ENCODE assay signal across 24 cellular contexts in genomic region chr18:44791520-44791919, GRCh38.
A peak's percentile ranks its signal among the peaks of the same experiment; 100 is the strongest.
DNase-seq lines count a peak whose midpoint lies in the region; ATAC-seq and TF ChIP-seq lines count a peak whose summit lies in the region.
"Had no signal": no experiment of that assay in that cellular context is flagged by ENCODE, and none has a peak within 500 bp of the region (broad histone marks: within the 10 kb centered on the region; RNA-seq: fewer than 3 reads in every experiment).

No MANE protein-coding gene starts in this region.

- H3K27me3 Mint-ChIP-seq in neural crest cell (ENCODE audit: low read depth) = no peaks in the 10 kb centered on the region
- H3K27me3 Mint-ChIP-seq: activated B cell treated with CpG ODN at 0.5 μM for 24 hours had no signal

- H3K27ac Mint-ChIP-seq in neural crest cell (ENCODE audit: unreplicated experiment) = peak overlapping the region; percentile 40
- H3K27ac Mint-ChIP-seq: activated B cell treated with CpG ODN at 0.5 μM for 24 hours; activated CD4-positive, alpha-beta memory T cell treated with anti-CD3 and anti-CD28 coated beads, Interleukin-2, amount 10 ng/mL, durations not matched to agents 7 days and 5 days; CD4-positive, CD25-positive, alpha-beta regulatory T cell; naive thymus-derived CD8-positive, alpha-beta T cell had no signal

- TF ChIP-seq POLR2A in body of pancreas (IDR thresholded peaks at IDR 0.05) (no peak), heart left ventricle (IDR thresholded peaks at IDR 0.05) (no peak)

- TF ChIP-seq CTCF in body of pancreas (IDR thresholded peaks at IDR 0.05) (no peak), heart left ventricle (IDR thresholded peaks at IDR 0.05) (no peak), neural crest cell (conservative IDR thresholded peaks at IDR 0.05) (no peak), thoracic aorta (IDR thresholded peaks at IDR 0.05) (no peak)

- WGBS in body of pancreas, 2 donors = 82 to 86% methylated on average over 8 of the region's 8 CpGs
- 46 to 72% (median 66%) methylated on average over 8 of the region's 8 CpGs for WGBS in heart left ventricle, 4 donors

- H3K27ac ChIP-seq in body of pancreas (no peak overlapping the region), heart left ventricle (peak overlapping the region in 8 of 12 donors; percentile 49 to 83 (median 75)), thoracic aorta (peak overlapping the region; percentile 56 to 88)
- H3K27ac ChIP-seq: spleen had no signal

- DNase-seq in body of pancreas = no peak
- DNase-seq in heart left ventricle = peak in 3 of 5 donors; percentile 30 to 51 (median 32)
- DNase-seq in neural crest cell (ENCODE audit: low read depth, low spot score) = no peak
- DNase-seq in thoracic aorta (ENCODE audit: low spot score) = no peak
- DNase-seq in NCI-H2029 (lab: John Stamatoyannopoulos, UW) = no peak
- DNase-seq in SIG-M5 (lab: John Stamatoyannopoulos, UW) = no peak
- DNase-seq: activated B cell treated with CpG ODN at 0.5 μM for 24 hours; activated CD4-positive, alpha-beta memory T cell treated with anti-CD3 and anti-CD28 coated beads, Interleukin-2, amount 10 ng/mL, durations not matched to agents 7 days and 5 days; activated naive CD4-positive, alpha-beta T cell treated with Interleukin-2 at 50 U/mL for 16 hours; activated T-cell treated with anti-CD3 and anti-CD28 coated beads for 4 hours; amygdala; CD4-positive, CD25-positive, alpha-beta regulatory T cell; DMS 273 treated with DMSO at 0.1 percent for 48 hours; MG63; naive thymus-derived CD8-positive, alpha-beta T cell; NCI-H1436 treated with DMSO at 0.1 percent for 48 hours; NCI-H2171; NCI-H526; RPMI8226; spleen; stimulated activated CD4-positive, alpha-beta T cell treated with anti-CD3 and anti-CD28 coated beads, Interleukin-4, amount 100 ng/mL, for 24 hours; T-helper 9 cell had no signal

- H3K36me3 ChIP-seq in body of pancreas (replicated peaks in 1 of 2; ENCODE audit: insufficient read depth in 1 of 2, low read depth in 2 of 2) = no peaks in the 10 kb centered on the region
- H3K36me3 ChIP-seq in heart left ventricle = no peaks in the 10 kb centered on the region
- H3K36me3 ChIP-seq in thoracic aorta = no peaks in the 10 kb centered on the region
- H3K36me3 ChIP-seq: MG63, spleen had no signal

- H3K4me3 Mint-ChIP-seq in neural crest cell = no peak overlapping the region
- H3K4me3 Mint-ChIP-seq: activated B cell treated with CpG ODN at 0.5 μM for 24 hours; activated CD4-positive, alpha-beta memory T cell treated with anti-CD3 and anti-CD28 coated beads, Interleukin-2, amount 10 ng/mL, durations not matched to agents 7 days and 5 days; CD4-positive, CD25-positive, alpha-beta regulatory T cell; naive thymus-derived CD8-positive, alpha-beta T cell had no signal

- peaks cover 58% of the 10 kb centered on the region for H3K4me1 ChIP-seq in body of pancreas
- peaks cover 11 to 58% (median 48%) of the 10 kb centered on the region in 12 donors for H3K4me1 ChIP-seq in heart left ventricle
- H3K4me1 ChIP-seq in thoracic aorta (ENCODE audit: control insufficient read depth in 1 of 2, low read depth in 2 of 2) = peaks cover 41 to 50% of the 10 kb centered on the region in 2 donors

- H3K9me3 Mint-ChIP-seq in neural crest cell = no peaks in the 10 kb centered on the region
- H3K9me3 Mint-ChIP-seq: activated B cell treated with CpG ODN at 0.5 μM for 24 hours; activated CD4-positive, alpha-beta memory T cell treated with anti-CD3 and anti-CD28 coated beads, Interleukin-2, amount 10 ng/mL, durations not matched to agents 7 days and 5 days; naive thymus-derived CD8-positive, alpha-beta T cell had no signal

- H3K9me3 ChIP-seq in body of pancreas (no peaks in the 10 kb centered on the region), heart left ventricle (no peaks in the 10 kb centered on the region), thoracic aorta (no peaks in the 10 kb centered on the region)
- H3K9me3 ChIP-seq: MG63, spleen had no signal

- H3K27me3 ChIP-seq in body of pancreas = no peaks in the 10 kb centered on the region
- no peaks in the 10 kb centered on the region for H3K27me3 ChIP-seq in heart left ventricle
- H3K27me3 ChIP-seq in thoracic aorta (replicated peaks; ENCODE audit: insufficient read depth) = no peaks in the 10 kb centered on the region
- H3K27me3 ChIP-seq: MG63, spleen had no signal

- peaks cover 4% of the 10 kb centered on the region for H3K36me3 Mint-ChIP-seq in neural crest cell (ENCODE audit: low read depth)
- H3K36me3 Mint-ChIP-seq: CD4-positive, CD25-positive, alpha-beta regulatory T cell; naive thymus-derived CD8-positive, alpha-beta T cell had no signal

- ATAC-seq in body of pancreas (peak; percentile 11), heart left ventricle (peak; percentile 14 to 69 (median 30)), thoracic aorta (ENCODE audit: insufficient number of reproducible peaks, low FRiP score, low read depth) (no peak), GM18517 (IDR thresholded peaks at IDR 0.05; ENCODE audit: unreplicated experiment) (no peak)
- ATAC-seq: esophagus mucosa; naive thymus-derived CD8-positive, alpha-beta T cell had no signal

- intact Hi-C loops in body of pancreas (cut with DNase I) (loop anchor here (10.0 kb wide), 2 partner anchors 63 to 107 kb away; partner anchors contain the start of gene SETBP1), heart left ventricle (cut with DNase I) (loop anchor here in 3 of 10 donors (5.0 to 10.0 kb wide), 4 partner anchors 36 to 107 kb away; partner anchors contain the start of gene SETBP1 (in 1 of the 3))

- no peak overlapping the region for H3K4me3 ChIP-seq in body of pancreas
- no peak overlapping the region for H3K4me3 ChIP-seq in heart left ventricle
- peak overlapping the region; percentile 7 for H3K4me3 ChIP-seq in thoracic aorta
- H3K4me3 ChIP-seq: MG63, spleen had no signal

- H3K4me1 Mint-ChIP-seq in neural crest cell = peaks cover 76% of the 10 kb centered on the region

Comparison
In these comparisons a context has a peak if more than half of its experiments do, and no peak if none do; other contexts are left out.
1. ATAC-seq: peak in body of pancreas (single experiment) and heart left ventricle (4 of 4); none in thoracic aorta (single experiment) and GM18517 (single experiment).
2. DNase-seq: peak in heart left ventricle (3 of 5); none in body of pancreas (0 of 4), neural crest cell (single experiment), thoracic aorta (single experiment), NCI-H2029 (single experiment) and SIG-M5 (single experiment).
3. H3K27ac ChIP-seq: peak in heart left ventricle (8 of 12) and thoracic aorta (2 of 2); none in body of pancreas (0 of 4).